In genomic region chr10:93437000-93437945, GRCh38 we compare ENCODE assay signal across 1 cellular context.
TF ChIP-seq lines count a peak whose summit lies in the region.

No MANE protein-coding gene starts in this region.

TF ChIP-seq in SK-N-SH, 30 proteins besides CTCF, POLR2A, EP300 and RAD21 (continued from another document):
- TF ChIP-seq REST (IDR thresholded peaks at IDR 0.05; ENCODE audit: low read depth, low read length) (no peak), GABPA (IDR thresholded peaks at IDR 0.05; ENCODE audit: low read depth) (no peak), EZH2phosphoT487 (IDR thresholded peaks at IDR 0.05; ENCODE audit: borderline replicate concordance, low read depth) (no peak), POLR2AphosphoS5 (IDR thresholded peaks at IDR 0.05; ENCODE audit: low read depth, low read length) (peak; percentile 58), SIN3A (IDR thresholded peaks at IDR 0.05; ENCODE audit: borderline replicate concordance, low read depth, low read length) (peak; percentile 63; the same call in 1 of the 2 replicates), FOXJ3 (CRISPR knock-in tag; IDR thresholded peaks at IDR 0.05) (no peak), TCF12 (IDR thresholded peaks at IDR 0.05) (peak; percentile 49), TAF1 (IDR thresholded peaks at IDR 0.05; ENCODE audit: borderline replicate concordance, low read depth, low read length) (peak; percentile 46; the same call in 1 of the 2 replicates), JUND (IDR thresholded peaks at IDR 0.05) (peak; percentile 92), IRF3 (IDR thresholded peaks at IDR 0.05; ENCODE audit: low read depth, low read length) (no peak)
